Comparison of ENCODE assay signal across 8 cellular contexts in genomic region chr2:169824373-169825333, GRCh38. TPM values are rescaled to one million over a fixed set of nuclear protein-coding genes. Genes with fewer than 3 reads are reported as not detected.
DNase-seq lines count a peak whose midpoint lies in the region; TF ChIP-seq lines count a peak whose summit lies in the region.

METTL5 (minus strand) TSS chr2:169824905; CDS start chr2:169824597, 308 bp downstream.

- peaks cover 19% of the 10 kb centered on the region for H4K20me1 ChIP-seq in osteoblast (ENCODE audit: insufficient read depth, low read length)

- H3K9me3 ChIP-seq in osteoblast (ENCODE audit: low read depth, low read length) (no peaks in the 10 kb centered on the region), thymus (ENCODE audit: control insufficient read depth) (no peaks in the 10 kb centered on the region)

- H3K4me1 Mint-ChIP-seq in activated naive CD8-positive, alpha-beta T cell (ENCODE audit: low read depth): peaks cover 50% of the 10 kb centered on the region
- peaks cover 13% of the 10 kb centered on the region for H3K4me1 Mint-ChIP-seq in glutamatergic neuron (ENCODE audit: low read depth, unreplicated experiment)

- peak; percentile 100 for TF ChIP-seq CTCF in GM10248 (IDR thresholded peaks at IDR 0.05; ENCODE audit: control extremely low read depth, extremely low read depth, low read depth, missing control alignments)
- TF ChIP-seq CTCF in HFF-Myc (IDR thresholded peaks at IDR 0.05; ENCODE audit: low read depth, low read length, missing control alignments): peak; percentile 77
- TF ChIP-seq CTCF in glutamatergic neuron (IDR thresholded peaks at IDR 0.05; ENCODE audit: partially characterized antibody, unreplicated experiment): peak; percentile 91
- peak; percentile 74 for TF ChIP-seq CTCF in osteoblast (IDR thresholded peaks at IDR 0.05; ENCODE audit: extremely low read depth, low read depth, low read length)

- 2% methylated on average over 61 of the region's 61 CpGs for WGBS in thymus

- H3K36me3 ChIP-seq in osteoblast (ENCODE audit: insufficient read depth, low read length): peaks cover 2% of the 10 kb centered on the region
- H3K36me3 ChIP-seq in thymus (ENCODE audit: control insufficient read depth, insufficient read depth): no peaks in the 10 kb centered on the region

- peak within 1 kb of the TSS; percentile 83 for H2AFZ ChIP-seq in osteoblast (ENCODE audit: low read length)

- CTCF ChIA-PET in GM10248 (lab: Yijun Ruan, JAX): interaction anchor here (0.6 to 2.9 kb wide), 22 partner anchors 8 to 354 kb away, joined by 3 to 21 read pairs (median 4); no protein-coding TSS in a partner anchor

- H3K4me3 Mint-ChIP-seq in activated naive CD8-positive, alpha-beta T cell: peak within 1 kb of the TSS; percentile 95
- peak within 1 kb of the TSS; percentile 91 for H3K4me3 Mint-ChIP-seq in glutamatergic neuron (ENCODE audit: unreplicated experiment)

- peak within 1 kb of the TSS; percentile 76 for H3K4me3 ChIP-seq in HFF-Myc (replicated peaks; ENCODE audit: low read depth, low read length)
- peak within 1 kb of the TSS; percentile 90 for H3K4me3 ChIP-seq in osteoblast (ENCODE audit: insufficient read depth, low read length)
- peak within 1 kb of the TSS; percentile 62 for H3K4me3 ChIP-seq in thymus (ENCODE audit: low read length)

- peak within 1 kb of the TSS; percentile 98 for H3K4me2 ChIP-seq in osteoblast (ENCODE audit: insufficient read depth, low read length)

- H3K79me2 ChIP-seq in osteoblast (ENCODE audit: insufficient read depth, low read length): peaks cover 53% of the 10 kb centered on the region

- H3K27ac ChIP-seq in osteoblast (ENCODE audit: low read depth, low read length) (peak within 1 kb of the TSS; percentile 70), thymus (ENCODE audit: low read depth) (peak within 1 kb of the TSS; percentile 72)

- peak within 1 kb of the TSS; percentile 92 for H3K27ac Mint-ChIP-seq in activated naive CD8-positive, alpha-beta T cell
- peak within 1 kb of the TSS; percentile 19 for H3K27ac Mint-ChIP-seq in glutamatergic neuron (ENCODE audit: unreplicated experiment)

- H3K4me1 ChIP-seq in osteoblast (ENCODE audit: insufficient read depth, low read length): peaks cover 44% of the 10 kb centered on the region
- H3K4me1 ChIP-seq in thymus (ENCODE audit: control insufficient read depth, insufficient read depth, low read length): peaks cover 21% of the 10 kb centered on the region

- H3K27me3 Mint-ChIP-seq in activated naive CD8-positive, alpha-beta T cell: no peaks in the 10 kb centered on the region
- H3K27me3 Mint-ChIP-seq in glutamatergic neuron (ENCODE audit: unreplicated experiment): peaks cover 9% of the 10 kb centered on the region

- peaks cover 3% of the 10 kb centered on the region for H3K36me3 Mint-ChIP-seq in activated naive CD8-positive, alpha-beta T cell
- H3K36me3 Mint-ChIP-seq in glutamatergic neuron (ENCODE audit: unreplicated experiment): no peaks in the 10 kb centered on the region

- H3K27me3 ChIP-seq in osteoblast (ENCODE audit: insufficient read depth, low read length) (no peaks in the 10 kb centered on the region), thymus (ENCODE audit: control insufficient read depth, insufficient read depth) (no peaks in the 10 kb centered on the region)

- POLR2A ChIA-PET in GM10248 (lab: Yijun Ruan, JAX): interaction anchor here (0.6 kb wide), 1 partner anchor 80 kb away, joined by 3 read pairs; no protein-coding TSS in a partner anchor

- no peaks in the 10 kb centered on the region for H3K9me3 Mint-ChIP-seq in activated naive CD8-positive, alpha-beta T cell (ENCODE audit: low read depth)
- H3K9me3 Mint-ChIP-seq in glutamatergic neuron (ENCODE audit: unreplicated experiment): peaks cover 11% of the 10 kb centered on the region

- peak; percentile 88 for DNase-seq in GM10248 (ENCODE audit: extremely low spot score)
- DNase-seq in HFF-Myc (ENCODE audit: extremely low read depth, low read depth): peak; percentile 47
- DNase-seq in MV-4-11 (lab: John Stamatoyannopoulos, UW): peak; percentile 70
- DNase-seq in SKM-1 treated with dmso at 0.1 percent for 144 hours (lab: John Stamatoyannopoulos, UW; ENCODE audit: unreplicated experiment): peak; percentile 74
- DNase-seq in glutamatergic neuron: peak; percentile 90
- peak; percentile 95 for DNase-seq in osteoblast (ENCODE audit: insufficient read length, low spot score, missing footprints)

RNA-seq across cellular contexts. Expression of gene METTL5, which starts in this region (rescaled TPM):
- total RNA-seq in glutamatergic neuron (ENCODE audit: unreplicated experiment): 34.0 TPM
- 39.8 and 44.2 TPM in 2 replicates for total RNA-seq in osteoblast
- 61.3 TPM for polyA plus RNA-seq in thymus

Comparison
In these comparisons a context has a peak if more than half of its experiments do, and no peak if none do; other contexts are left out.
1. Peak in every context shown above with its lines: DNase-seq, H3K4me3 ChIP-seq and H3K27ac ChIP-seq.